ENCODE assay signal across 1 cellular context in genomic region chr6:107666084-107666981, GRCh38.
TF ChIP-seq lines count a peak whose summit lies in the region.

No MANE protein-coding gene starts in this region.

TF ChIP-seq in HepG2, 621 proteins besides CTCF, POLR2A, EP300 and RAD21 (continued from another document and continues in another):
- TF ChIP-seq, protein P1, sequence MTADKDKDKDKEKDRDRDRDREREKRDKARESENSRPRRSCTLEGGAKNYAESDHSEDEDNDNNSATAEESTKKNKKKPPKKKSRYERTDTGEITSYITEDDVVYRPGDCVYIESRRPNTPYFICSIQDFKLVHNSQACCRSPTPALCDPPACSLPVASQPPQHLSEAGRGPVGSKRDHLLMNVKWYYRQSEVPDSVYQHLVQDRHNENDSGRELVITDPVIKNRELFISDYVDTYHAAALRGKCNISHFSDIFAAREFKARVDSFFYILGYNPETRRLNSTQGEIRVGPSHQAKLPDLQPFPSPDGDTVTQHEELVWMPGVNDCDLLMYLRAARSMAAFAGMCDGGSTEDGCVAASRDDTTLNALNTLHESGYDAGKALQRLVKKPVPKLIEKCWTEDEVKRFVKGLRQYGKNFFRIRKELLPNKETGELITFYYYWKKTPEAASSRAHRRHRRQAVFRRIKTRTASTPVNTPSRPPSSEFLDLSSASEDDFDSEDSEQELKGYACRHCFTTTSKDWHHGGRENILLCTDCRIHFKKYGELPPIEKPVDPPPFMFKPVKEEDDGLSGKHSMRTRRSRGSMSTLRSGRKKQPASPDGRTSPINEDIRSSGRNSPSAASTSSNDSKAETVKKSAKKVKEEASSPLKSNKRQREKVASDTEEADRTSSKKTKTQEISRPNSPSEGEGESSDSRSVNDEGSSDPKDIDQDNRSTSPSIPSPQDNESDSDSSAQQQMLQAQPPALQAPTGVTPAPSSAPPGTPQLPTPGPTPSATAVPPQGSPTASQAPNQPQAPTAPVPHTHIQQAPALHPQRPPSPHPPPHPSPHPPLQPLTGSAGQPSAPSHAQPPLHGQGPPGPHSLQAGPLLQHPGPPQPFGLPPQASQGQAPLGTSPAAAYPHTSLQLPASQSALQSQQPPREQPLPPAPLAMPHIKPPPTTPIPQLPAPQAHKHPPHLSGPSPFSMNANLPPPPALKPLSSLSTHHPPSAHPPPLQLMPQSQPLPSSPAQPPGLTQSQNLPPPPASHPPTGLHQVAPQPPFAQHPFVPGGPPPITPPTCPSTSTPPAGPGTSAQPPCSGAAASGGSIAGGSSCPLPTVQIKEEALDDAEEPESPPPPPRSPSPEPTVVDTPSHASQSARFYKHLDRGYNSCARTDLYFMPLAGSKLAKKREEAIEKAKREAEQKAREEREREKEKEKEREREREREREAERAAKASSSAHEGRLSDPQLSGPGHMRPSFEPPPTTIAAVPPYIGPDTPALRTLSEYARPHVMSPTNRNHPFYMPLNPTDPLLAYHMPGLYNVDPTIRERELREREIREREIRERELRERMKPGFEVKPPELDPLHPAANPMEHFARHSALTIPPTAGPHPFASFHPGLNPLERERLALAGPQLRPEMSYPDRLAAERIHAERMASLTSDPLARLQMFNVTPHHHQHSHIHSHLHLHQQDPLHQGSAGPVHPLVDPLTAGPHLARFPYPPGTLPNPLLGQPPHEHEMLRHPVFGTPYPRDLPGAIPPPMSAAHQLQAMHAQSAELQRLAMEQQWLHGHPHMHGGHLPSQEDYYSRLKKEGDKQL (CRISPR knock-in tag; IDR thresholded peaks at IDR 0.05; ENCODE audit: low read depth): no peak
- no peak for TF ChIP-seq ZNF3 (CRISPR knock-in tag; IDR thresholded peaks at IDR 0.05)
- TF ChIP-seq ZMYM2 (CRISPR knock-in tag; IDR thresholded peaks at IDR 0.05): no peak
- TF ChIP-seq HOXA3 (CRISPR knock-in tag; IDR thresholded peaks at IDR 0.05): peak; percentile 16; the same call in 1 of the 2 replicates
- TF ChIP-seq ZNF446 (CRISPR knock-in tag; IDR thresholded peaks at IDR 0.05): no peak
- no peak for TF ChIP-seq PLSCR1 (CRISPR knock-in tag; IDR thresholded peaks at IDR 0.05; ENCODE audit: borderline replicate concordance)
- no peak for TF ChIP-seq NFYB (CRISPR knock-in tag; IDR thresholded peaks at IDR 0.05)
- TF ChIP-seq ELF1 (CRISPR knock-in tag; IDR thresholded peaks at IDR 0.05): no peak
- peak; percentile 49; the same call in 1 of the 2 replicates for TF ChIP-seq ZNF430 (CRISPR knock-in tag; IDR thresholded peaks at IDR 0.05)
- TF ChIP-seq ZIK1 (CRISPR knock-in tag; IDR thresholded peaks at IDR 0.05; ENCODE audit: borderline replicate concordance, low read depth): no peak
- no peak for TF ChIP-seq ZBTB38 (CRISPR knock-in tag; IDR thresholded peaks at IDR 0.05)
- TF ChIP-seq, protein P2, sequence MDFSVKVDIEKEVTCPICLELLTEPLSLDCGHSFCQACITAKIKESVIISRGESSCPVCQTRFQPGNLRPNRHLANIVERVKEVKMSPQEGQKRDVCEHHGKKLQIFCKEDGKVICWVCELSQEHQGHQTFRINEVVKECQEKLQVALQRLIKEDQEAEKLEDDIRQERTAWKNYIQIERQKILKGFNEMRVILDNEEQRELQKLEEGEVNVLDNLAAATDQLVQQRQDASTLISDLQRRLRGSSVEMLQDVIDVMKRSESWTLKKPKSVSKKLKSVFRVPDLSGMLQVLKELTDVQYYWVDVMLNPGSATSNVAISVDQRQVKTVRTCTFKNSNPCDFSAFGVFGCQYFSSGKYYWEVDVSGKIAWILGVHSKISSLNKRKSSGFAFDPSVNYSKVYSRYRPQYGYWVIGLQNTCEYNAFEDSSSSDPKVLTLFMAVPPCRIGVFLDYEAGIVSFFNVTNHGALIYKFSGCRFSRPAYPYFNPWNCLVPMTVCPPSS (IDR thresholded peaks at IDR 0.05): no peak
- TF ChIP-seq ZNF543 (CRISPR knock-in tag; IDR thresholded peaks at IDR 0.05): no peak
- TF ChIP-seq SRSF4 (IDR thresholded peaks at IDR 0.05; ENCODE audit: low read depth, low read length, poor library complexity, severe bottlenecking): no peak
- TF ChIP-seq ZNF549 (CRISPR knock-in tag; IDR thresholded peaks at IDR 0.05): no peak
- TF ChIP-seq DRAP1 (CRISPR knock-in tag; IDR thresholded peaks at IDR 0.05): no peak; the same call in 1 of the 2 replicates
- no peak for TF ChIP-seq ZNF589 (CRISPR knock-in tag; conservative IDR thresholded peaks at IDR 0.05)
- TF ChIP-seq HOMEZ (CRISPR knock-in tag; IDR thresholded peaks at IDR 0.05; ENCODE audit: low read depth): no peak; the same call in 1 of the 2 replicates
- TF ChIP-seq ZNF550 (CRISPR knock-in tag; IDR thresholded peaks at IDR 0.05; ENCODE audit: borderline replicate concordance): no peak
- TF ChIP-seq KAT2B (IDR thresholded peaks at IDR 0.05; ENCODE audit: borderline replicate concordance, low read depth, low read length): no peak
- TF ChIP-seq, protein P3, sequence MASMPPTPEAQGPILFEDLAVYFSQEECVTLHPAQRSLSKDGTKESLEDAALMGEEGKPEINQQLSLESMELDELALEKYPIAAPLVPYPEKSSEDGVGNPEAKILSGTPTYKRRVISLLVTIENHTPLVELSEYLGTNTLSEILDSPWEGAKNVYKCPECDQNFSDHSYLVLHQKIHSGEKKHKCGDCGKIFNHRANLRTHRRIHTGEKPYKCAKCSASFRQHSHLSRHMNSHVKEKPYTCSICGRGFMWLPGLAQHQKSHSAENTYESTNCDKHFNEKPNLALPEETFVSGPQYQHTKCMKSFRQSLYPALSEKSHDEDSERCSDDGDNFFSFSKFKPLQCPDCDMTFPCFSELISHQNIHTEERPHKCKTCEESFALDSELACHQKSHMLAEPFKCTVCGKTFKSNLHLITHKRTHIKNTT (CRISPR knock-in tag; IDR thresholded peaks at IDR 0.05): no peak
- no peak for TF ChIP-seq CREB3 (CRISPR knock-in tag; IDR thresholded peaks at IDR 0.05)
- no peak for TF ChIP-seq RARA (CRISPR knock-in tag; IDR thresholded peaks at IDR 0.05)
- TF ChIP-seq FOXA3 (CRISPR knock-in tag; IDR thresholded peaks at IDR 0.05): peak; percentile 85
- no peak for TF ChIP-seq RFX3 (CRISPR knock-in tag; IDR thresholded peaks at IDR 0.05)
- TF ChIP-seq, protein P4, sequence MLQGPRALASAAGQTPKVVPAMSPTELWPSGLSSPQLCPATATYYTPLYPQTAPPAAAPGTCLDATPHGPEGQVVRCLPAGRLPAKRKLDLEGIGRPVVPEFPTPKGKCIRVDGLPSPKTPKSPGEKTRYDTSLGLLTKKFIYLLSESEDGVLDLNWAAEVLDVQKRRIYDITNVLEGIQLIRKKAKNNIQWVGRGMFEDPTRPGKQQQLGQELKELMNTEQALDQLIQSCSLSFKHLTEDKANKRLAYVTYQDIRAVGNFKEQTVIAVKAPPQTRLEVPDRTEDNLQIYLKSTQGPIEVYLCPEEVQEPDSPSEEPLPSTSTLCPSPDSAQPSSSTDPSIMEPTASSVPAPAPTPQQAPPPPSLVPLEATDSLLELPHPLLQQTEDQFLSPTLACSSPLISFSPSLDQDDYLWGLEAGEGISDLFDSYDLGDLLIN (CRISPR knock-in tag; IDR thresholded peaks at IDR 0.05; ENCODE audit: borderline replicate concordance): no peak
- TF ChIP-seq ZNF350 (CRISPR knock-in tag; IDR thresholded peaks at IDR 0.05; ENCODE audit: borderline replicate concordance, low read depth): no peak
- TF ChIP-seq ZNF782 (CRISPR knock-in tag; IDR thresholded peaks at IDR 0.05; ENCODE audit: borderline replicate concordance): no peak
- TF ChIP-seq, protein P5, sequence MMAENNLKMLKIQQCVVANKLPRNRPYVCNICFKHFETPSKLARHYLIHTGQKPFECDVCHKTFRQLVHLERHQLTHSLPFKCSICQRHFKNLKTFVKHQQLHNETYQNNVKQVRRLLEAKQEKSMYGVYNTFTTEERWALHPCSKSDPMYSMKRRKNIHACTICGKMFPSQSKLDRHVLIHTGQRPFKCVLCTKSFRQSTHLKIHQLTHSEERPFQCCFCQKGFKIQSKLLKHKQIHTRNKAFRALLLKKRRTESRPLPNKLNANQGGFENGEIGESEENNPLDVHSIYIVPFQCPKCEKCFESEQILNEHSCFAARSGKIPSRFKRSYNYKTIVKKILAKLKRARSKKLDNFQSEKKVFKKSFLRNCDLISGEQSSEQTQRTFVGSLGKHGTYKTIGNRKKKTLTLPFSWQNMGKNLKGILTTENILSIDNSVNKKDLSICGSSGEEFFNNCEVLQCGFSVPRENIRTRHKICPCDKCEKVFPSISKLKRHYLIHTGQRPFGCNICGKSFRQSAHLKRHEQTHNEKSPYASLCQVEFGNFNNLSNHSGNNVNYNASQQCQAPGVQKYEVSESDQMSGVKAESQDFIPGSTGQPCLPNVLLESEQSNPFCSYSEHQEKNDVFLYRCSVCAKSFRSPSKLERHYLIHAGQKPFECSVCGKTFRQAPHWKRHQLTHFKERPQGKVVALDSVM (CRISPR knock-in tag; IDR thresholded peaks at IDR 0.05): no peak
- TF ChIP-seq MAFK (conservative IDR thresholded peaks at IDR 0.05 in 1 of 2, IDR thresholded peaks at IDR 0.05 in 1 of 2; ENCODE audit: low read length in 2 of 2): no peak
- no peak for TF ChIP-seq RNF219 (CRISPR knock-in tag; IDR thresholded peaks at IDR 0.05)
- TF ChIP-seq ZNF850 (CRISPR knock-in tag; conservative IDR thresholded peaks at IDR 0.05): no peak
- TF ChIP-seq ONECUT2 (CRISPR knock-in tag; IDR thresholded peaks at IDR 0.05): peak; percentile 27
- no peak for TF ChIP-seq ZNF530 (CRISPR knock-in tag; IDR thresholded peaks at IDR 0.05; ENCODE audit: low read depth)
- no peak for TF ChIP-seq FOXK1 (CRISPR knock-in tag; IDR thresholded peaks at IDR 0.05; ENCODE audit: borderline replicate concordance, low read depth)
- no peak for TF ChIP-seq RORA (CRISPR knock-in tag; IDR thresholded peaks at IDR 0.05)
- TF ChIP-seq MYPOP (CRISPR knock-in tag; IDR thresholded peaks at IDR 0.05): no peak
- TF ChIP-seq YEATS4 (CRISPR knock-in tag; IDR thresholded peaks at IDR 0.05; ENCODE audit: borderline replicate concordance): no peak
- TF ChIP-seq SMAD3 (CRISPR knock-in tag; IDR thresholded peaks at IDR 0.05): no peak
- no peak for TF ChIP-seq CBFB (CRISPR knock-in tag; IDR thresholded peaks at IDR 0.05)
- TF ChIP-seq, protein P6, sequence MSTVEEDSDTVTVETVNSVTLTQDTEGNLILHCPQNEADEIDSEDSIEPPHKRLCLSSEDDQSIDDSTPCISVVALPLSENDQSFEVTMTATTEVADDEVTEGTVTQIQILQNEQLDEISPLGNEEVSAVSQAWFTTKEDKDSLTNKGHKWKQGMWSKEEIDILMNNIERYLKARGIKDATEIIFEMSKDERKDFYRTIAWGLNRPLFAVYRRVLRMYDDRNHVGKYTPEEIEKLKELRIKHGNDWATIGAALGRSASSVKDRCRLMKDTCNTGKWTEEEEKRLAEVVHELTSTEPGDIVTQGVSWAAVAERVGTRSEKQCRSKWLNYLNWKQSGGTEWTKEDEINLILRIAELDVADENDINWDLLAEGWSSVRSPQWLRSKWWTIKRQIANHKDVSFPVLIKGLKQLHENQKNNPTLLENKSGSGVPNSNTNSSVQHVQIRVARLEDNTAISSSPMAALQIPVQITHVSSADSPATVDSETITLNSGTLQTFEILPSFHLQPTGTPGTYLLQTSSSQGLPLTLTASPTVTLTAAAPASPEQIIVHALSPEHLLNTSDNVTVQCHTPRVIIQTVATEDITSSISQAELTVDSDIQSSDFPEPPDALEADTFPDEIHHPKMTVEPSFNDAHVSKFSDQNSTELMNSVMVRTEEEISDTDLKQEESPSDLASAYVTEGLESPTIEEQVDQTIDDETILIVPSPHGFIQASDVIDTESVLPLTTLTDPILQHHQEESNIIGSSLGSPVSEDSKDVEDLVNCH (CRISPR knock-in tag; IDR thresholded peaks at IDR 0.05): no peak
